ENCODE assay signal across 2 cellular contexts in genomic region chr1:152924191-152924590, GRCh38.
TF ChIP-seq lines count a peak whose summit lies in the region.

No MANE protein-coding gene starts in this region.

TF ChIP-seq in SK-N-SH treated with all-trans-retinoic acid at 6 μM for 48 hours, 23 proteins besides CTCF, POLR2A, EP300 and RAD21 (continued from another document):
- TF ChIP-seq PATZ1 (CRISPR knock-in tag; IDR thresholded peaks at IDR 0.05; ENCODE audit: borderline replicate concordance) (no peak), BACH2 (CRISPR knock-in tag; IDR thresholded peaks at IDR 0.05; ENCODE audit: borderline replicate concordance) (no peak), RARB (CRISPR knock-in tag; IDR thresholded peaks at IDR 0.05) (no peak), ZNF8 (CRISPR knock-in tag; IDR thresholded peaks at IDR 0.05) (no peak), POU6F1 (CRISPR knock-in tag; IDR thresholded peaks at IDR 0.05; ENCODE audit: borderline replicate concordance, low read depth) (no peak), CSRNP3 (CRISPR knock-in tag; IDR thresholded peaks at IDR 0.05) (no peak), OSR1 (CRISPR knock-in tag; IDR thresholded peaks at IDR 0.05) (no peak), ESRRG (CRISPR knock-in tag; IDR thresholded peaks at IDR 0.05) (no peak), GLIS3 (CRISPR knock-in tag; IDR thresholded peaks at IDR 0.05) (no peak), ZNF565 (CRISPR knock-in tag; conservative IDR thresholded peaks at IDR 0.05; ENCODE audit: low read depth) (no peak), ARNTL (CRISPR knock-in tag; IDR thresholded peaks at IDR 0.05; ENCODE audit: borderline replicate concordance, low read depth) (no peak), TCF4 (CRISPR knock-in tag; IDR thresholded peaks at IDR 0.05; ENCODE audit: borderline replicate concordance) (no peak), TOX (CRISPR knock-in tag; IDR thresholded peaks at IDR 0.05; ENCODE audit: borderline replicate concordance) (no peak), CREB5 (CRISPR knock-in tag; IDR thresholded peaks at IDR 0.05; ENCODE audit: low read depth) (no peak)

TF ChIP-seq in SK-N-SH, 30 proteins besides CTCF, POLR2A, EP300 and RAD21 (continued from another document):
- TF ChIP-seq REST (IDR thresholded peaks at IDR 0.05; ENCODE audit: low read depth, low read length) = no peak
- no peak for TF ChIP-seq RFX5 (IDR thresholded peaks at IDR 0.05; ENCODE audit: low read length)
- no peak for TF ChIP-seq EZH2phosphoT487 (IDR thresholded peaks at IDR 0.05; ENCODE audit: borderline replicate concordance, low read depth)
